In the genomic region with DNA sequence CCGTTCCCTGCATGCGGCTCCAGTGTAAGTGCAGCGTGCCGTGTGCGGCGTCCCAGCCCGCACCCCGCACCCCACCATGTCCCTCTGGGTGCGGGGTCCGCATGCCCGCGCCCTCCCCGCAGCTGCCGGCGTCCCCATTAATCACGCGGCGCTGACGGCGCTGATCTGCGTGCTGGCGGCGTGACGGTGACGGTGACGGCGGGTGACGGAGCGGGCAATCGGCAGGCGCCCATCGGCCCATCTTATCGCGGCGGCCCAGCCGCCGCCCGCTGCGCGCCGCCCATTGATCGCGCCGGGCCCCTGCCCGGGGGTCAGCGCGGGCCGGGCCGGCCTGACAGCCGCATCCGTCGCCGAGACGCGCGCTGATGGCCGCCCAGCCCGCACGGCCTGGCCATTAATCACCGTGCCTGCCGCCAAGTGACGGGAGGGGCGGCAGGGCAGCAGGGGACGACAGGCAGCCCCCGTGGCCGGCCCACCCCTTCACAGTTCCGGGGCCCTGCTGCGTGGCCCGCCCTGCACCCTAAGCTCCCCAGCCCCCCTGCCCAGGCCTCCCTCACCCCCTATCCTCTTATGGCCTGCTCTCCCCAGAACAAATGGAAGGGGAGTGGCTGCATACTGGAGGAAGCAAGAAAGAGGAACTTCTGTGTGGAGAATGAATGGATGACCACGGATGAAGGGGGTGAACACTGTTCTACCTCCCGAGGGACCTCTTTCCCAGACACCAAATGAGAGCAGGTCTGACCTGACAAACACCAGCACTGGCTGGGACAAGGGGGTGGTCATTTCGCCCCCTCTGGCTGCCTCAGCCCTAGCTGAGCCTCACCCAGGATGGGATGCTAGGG, we compare ENCODE assay signal across 1 cellular context.
A peak's percentile ranks its signal among the peaks of the same experiment; 100 is the strongest.
TF ChIP-seq lines count a peak whose summit lies in the region.

No MANE protein-coding gene starts in this region.

TF ChIP-seq in K562, 482 proteins besides CTCF, POLR2A, EP300 and RAD21 (continued from another document and continues in another):
- TF ChIP-seq, protein P1, sequence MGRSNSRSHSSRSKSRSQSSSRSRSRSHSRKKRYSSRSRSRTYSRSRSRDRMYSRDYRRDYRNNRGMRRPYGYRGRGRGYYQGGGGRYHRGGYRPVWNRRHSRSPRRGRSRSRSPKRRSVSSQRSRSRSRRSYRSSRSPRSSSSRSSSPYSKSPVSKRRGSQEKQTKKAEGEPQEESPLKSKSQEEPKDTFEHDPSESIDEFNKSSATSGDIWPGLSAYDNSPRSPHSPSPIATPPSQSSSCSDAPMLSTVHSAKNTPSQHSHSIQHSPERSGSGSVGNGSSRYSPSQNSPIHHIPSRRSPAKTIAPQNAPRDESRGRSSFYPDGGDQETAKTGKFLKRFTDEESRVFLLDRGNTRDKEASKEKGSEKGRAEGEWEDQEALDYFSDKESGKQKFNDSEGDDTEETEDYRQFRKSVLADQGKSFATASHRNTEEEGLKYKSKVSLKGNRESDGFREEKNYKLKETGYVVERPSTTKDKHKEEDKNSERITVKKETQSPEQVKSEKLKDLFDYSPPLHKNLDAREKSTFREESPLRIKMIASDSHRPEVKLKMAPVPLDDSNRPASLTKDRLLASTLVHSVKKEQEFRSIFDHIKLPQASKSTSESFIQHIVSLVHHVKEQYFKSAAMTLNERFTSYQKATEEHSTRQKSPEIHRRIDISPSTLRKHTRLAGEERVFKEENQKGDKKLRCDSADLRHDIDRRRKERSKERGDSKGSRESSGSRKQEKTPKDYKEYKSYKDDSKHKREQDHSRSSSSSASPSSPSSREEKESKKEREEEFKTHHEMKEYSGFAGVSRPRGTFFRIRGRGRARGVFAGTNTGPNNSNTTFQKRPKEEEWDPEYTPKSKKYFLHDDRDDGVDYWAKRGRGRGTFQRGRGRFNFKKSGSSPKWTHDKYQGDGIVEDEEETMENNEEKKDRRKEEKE (IDR thresholded peaks at IDR 0.05; ENCODE audit: borderline replicate concordance in 1 of 2, control insufficient read depth in 1 of 2, low read depth in 2 of 2, low read length in 1 of 2) = no peak
- TF ChIP-seq, protein P2, sequence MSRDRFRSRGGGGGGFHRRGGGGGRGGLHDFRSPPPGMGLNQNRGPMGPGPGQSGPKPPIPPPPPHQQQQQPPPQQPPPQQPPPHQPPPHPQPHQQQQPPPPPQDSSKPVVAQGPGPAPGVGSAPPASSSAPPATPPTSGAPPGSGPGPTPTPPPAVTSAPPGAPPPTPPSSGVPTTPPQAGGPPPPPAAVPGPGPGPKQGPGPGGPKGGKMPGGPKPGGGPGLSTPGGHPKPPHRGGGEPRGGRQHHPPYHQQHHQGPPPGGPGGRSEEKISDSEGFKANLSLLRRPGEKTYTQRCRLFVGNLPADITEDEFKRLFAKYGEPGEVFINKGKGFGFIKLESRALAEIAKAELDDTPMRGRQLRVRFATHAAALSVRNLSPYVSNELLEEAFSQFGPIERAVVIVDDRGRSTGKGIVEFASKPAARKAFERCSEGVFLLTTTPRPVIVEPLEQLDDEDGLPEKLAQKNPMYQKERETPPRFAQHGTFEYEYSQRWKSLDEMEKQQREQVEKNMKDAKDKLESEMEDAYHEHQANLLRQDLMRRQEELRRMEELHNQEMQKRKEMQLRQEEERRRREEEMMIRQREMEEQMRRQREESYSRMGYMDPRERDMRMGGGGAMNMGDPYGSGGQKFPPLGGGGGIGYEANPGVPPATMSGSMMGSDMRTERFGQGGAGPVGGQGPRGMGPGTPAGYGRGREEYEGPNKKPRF (IDR thresholded peaks at IDR 0.05; ENCODE audit: low read depth, low read length) = no peak
- TF ChIP-seq, protein P3, sequence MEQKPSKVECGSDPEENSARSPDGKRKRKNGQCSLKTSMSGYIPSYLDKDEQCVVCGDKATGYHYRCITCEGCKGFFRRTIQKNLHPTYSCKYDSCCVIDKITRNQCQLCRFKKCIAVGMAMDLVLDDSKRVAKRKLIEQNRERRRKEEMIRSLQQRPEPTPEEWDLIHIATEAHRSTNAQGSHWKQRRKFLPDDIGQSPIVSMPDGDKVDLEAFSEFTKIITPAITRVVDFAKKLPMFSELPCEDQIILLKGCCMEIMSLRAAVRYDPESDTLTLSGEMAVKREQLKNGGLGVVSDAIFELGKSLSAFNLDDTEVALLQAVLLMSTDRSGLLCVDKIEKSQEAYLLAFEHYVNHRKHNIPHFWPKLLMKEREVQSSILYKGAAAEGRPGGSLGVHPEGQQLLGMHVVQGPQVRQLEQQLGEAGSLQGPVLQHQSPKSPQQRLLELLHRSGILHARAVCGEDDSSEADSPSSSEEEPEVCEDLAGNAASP (IDR thresholded peaks at IDR 0.05) = no peak
- TF ChIP-seq RUNX1 (IDR thresholded peaks at IDR 0.05; ENCODE audit: low read depth) (no peak), ZNF197 (CRISPR knock-in tag; IDR thresholded peaks at IDR 0.05; ENCODE audit: low read depth) (no peak), MYC (IDR thresholded peaks at IDR 0.05; ENCODE audit: low read depth, low read length) (peak; percentile 80), MYC (CRISPR knock-in tag; IDR thresholded peaks at IDR 0.05; ENCODE audit: borderline replicate concordance, low read depth) (no peak), XRCC4 (IDR thresholded peaks at IDR 0.05; ENCODE audit: extremely low read depth, insufficient read depth, insufficient read length) (no peak), ZNF551 (CRISPR knock-in tag; IDR thresholded peaks at IDR 0.05) (no peak), TRIM24 (IDR thresholded peaks at IDR 0.05) (no peak), ZNF175 (CRISPR knock-in tag; IDR thresholded peaks at IDR 0.05; ENCODE audit: low read depth) (peak; percentile 62; the same call in 1 of the 2 replicates), NR2C2 (CRISPR knock-in tag; IDR thresholded peaks at IDR 0.05) (no peak), NR2C2 (tag; IDR thresholded peaks at IDR 0.05) (peak; percentile 76), ZNF830 (CRISPR knock-in tag; IDR thresholded peaks at IDR 0.05) (no peak), HMG20B (CRISPR knock-in tag; IDR thresholded peaks at IDR 0.05) (no peak), POLR2B (IDR thresholded peaks at IDR 0.05; ENCODE audit: low read depth, partially characterized antibody) (no peak), ZNF12 (CRISPR knock-in tag; IDR thresholded peaks at IDR 0.05) (no peak), TEAD2 (tag; IDR thresholded peaks at IDR 0.05) (no peak), ZNF239 (CRISPR knock-in tag; IDR thresholded peaks at IDR 0.05) (no peak), MCM5 (IDR thresholded peaks at IDR 0.05; ENCODE audit: low read depth) (no peak), MIER1 (IDR thresholded peaks at IDR 0.05; ENCODE audit: low read depth) (no peak), MED1 (CRISPR knock-in tag; IDR thresholded peaks at IDR 0.05; ENCODE audit: borderline replicate concordance) (no peak), ERF (CRISPR knock-in tag; IDR thresholded peaks at IDR 0.05) (peak; percentile 46; the same call in 1 of the 2 replicates), SRSF9 (IDR thresholded peaks at IDR 0.05; ENCODE audit: borderline replicate concordance, low read depth, low read length) (no peak), MCM7 (IDR thresholded peaks at IDR 0.05) (no peak), EGR1 (conservative IDR thresholded peaks at IDR 0.05) (0 out of 2 replicates have a peak, but pooled peaks have one; percentile 31)
- TF ChIP-seq, protein P4, sequence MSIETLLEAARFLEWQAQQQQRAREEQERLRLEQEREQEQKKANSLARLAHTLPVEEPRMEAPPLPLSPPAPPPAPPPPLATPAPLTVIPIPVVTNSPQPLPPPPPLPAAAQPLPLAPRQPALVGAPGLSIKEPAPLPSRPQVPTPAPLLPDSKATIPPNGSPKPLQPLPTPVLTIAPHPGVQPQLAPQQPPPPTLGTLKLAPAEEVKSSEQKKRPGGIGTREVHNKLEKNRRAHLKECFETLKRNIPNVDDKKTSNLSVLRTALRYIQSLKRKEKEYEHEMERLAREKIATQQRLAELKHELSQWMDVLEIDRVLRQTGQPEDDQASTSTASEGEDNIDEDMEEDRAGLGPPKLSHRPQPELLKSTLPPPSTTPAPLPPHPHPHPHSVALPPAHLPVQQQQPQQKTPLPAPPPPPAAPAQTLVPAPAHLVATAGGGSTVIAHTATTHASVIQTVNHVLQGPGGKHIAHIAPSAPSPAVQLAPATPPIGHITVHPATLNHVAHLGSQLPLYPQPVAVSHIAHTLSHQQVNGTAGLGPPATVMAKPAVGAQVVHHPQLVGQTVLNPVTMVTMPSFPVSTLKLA (conservative IDR thresholded peaks at IDR 0.05) = peak; percentile 30 to 85; a peak in 3 of 4 replicates
- TF ChIP-seq, protein P5, sequence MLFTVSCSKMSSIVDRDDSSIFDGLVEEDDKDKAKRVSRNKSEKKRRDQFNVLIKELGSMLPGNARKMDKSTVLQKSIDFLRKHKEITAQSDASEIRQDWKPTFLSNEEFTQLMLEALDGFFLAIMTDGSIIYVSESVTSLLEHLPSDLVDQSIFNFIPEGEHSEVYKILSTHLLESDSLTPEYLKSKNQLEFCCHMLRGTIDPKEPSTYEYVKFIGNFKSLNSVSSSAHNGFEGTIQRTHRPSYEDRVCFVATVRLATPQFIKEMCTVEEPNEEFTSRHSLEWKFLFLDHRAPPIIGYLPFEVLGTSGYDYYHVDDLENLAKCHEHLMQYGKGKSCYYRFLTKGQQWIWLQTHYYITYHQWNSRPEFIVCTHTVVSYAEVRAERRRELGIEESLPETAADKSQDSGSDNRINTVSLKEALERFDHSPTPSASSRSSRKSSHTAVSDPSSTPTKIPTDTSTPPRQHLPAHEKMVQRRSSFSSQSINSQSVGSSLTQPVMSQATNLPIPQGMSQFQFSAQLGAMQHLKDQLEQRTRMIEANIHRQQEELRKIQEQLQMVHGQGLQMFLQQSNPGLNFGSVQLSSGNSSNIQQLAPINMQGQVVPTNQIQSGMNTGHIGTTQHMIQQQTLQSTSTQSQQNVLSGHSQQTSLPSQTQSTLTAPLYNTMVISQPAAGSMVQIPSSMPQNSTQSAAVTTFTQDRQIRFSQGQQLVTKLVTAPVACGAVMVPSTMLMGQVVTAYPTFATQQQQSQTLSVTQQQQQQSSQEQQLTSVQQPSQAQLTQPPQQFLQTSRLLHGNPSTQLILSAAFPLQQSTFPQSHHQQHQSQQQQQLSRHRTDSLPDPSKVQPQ (CRISPR knock-in tag; IDR thresholded peaks at IDR 0.05; ENCODE audit: borderline replicate concordance) = no peak
- TF ChIP-seq, protein P6, sequence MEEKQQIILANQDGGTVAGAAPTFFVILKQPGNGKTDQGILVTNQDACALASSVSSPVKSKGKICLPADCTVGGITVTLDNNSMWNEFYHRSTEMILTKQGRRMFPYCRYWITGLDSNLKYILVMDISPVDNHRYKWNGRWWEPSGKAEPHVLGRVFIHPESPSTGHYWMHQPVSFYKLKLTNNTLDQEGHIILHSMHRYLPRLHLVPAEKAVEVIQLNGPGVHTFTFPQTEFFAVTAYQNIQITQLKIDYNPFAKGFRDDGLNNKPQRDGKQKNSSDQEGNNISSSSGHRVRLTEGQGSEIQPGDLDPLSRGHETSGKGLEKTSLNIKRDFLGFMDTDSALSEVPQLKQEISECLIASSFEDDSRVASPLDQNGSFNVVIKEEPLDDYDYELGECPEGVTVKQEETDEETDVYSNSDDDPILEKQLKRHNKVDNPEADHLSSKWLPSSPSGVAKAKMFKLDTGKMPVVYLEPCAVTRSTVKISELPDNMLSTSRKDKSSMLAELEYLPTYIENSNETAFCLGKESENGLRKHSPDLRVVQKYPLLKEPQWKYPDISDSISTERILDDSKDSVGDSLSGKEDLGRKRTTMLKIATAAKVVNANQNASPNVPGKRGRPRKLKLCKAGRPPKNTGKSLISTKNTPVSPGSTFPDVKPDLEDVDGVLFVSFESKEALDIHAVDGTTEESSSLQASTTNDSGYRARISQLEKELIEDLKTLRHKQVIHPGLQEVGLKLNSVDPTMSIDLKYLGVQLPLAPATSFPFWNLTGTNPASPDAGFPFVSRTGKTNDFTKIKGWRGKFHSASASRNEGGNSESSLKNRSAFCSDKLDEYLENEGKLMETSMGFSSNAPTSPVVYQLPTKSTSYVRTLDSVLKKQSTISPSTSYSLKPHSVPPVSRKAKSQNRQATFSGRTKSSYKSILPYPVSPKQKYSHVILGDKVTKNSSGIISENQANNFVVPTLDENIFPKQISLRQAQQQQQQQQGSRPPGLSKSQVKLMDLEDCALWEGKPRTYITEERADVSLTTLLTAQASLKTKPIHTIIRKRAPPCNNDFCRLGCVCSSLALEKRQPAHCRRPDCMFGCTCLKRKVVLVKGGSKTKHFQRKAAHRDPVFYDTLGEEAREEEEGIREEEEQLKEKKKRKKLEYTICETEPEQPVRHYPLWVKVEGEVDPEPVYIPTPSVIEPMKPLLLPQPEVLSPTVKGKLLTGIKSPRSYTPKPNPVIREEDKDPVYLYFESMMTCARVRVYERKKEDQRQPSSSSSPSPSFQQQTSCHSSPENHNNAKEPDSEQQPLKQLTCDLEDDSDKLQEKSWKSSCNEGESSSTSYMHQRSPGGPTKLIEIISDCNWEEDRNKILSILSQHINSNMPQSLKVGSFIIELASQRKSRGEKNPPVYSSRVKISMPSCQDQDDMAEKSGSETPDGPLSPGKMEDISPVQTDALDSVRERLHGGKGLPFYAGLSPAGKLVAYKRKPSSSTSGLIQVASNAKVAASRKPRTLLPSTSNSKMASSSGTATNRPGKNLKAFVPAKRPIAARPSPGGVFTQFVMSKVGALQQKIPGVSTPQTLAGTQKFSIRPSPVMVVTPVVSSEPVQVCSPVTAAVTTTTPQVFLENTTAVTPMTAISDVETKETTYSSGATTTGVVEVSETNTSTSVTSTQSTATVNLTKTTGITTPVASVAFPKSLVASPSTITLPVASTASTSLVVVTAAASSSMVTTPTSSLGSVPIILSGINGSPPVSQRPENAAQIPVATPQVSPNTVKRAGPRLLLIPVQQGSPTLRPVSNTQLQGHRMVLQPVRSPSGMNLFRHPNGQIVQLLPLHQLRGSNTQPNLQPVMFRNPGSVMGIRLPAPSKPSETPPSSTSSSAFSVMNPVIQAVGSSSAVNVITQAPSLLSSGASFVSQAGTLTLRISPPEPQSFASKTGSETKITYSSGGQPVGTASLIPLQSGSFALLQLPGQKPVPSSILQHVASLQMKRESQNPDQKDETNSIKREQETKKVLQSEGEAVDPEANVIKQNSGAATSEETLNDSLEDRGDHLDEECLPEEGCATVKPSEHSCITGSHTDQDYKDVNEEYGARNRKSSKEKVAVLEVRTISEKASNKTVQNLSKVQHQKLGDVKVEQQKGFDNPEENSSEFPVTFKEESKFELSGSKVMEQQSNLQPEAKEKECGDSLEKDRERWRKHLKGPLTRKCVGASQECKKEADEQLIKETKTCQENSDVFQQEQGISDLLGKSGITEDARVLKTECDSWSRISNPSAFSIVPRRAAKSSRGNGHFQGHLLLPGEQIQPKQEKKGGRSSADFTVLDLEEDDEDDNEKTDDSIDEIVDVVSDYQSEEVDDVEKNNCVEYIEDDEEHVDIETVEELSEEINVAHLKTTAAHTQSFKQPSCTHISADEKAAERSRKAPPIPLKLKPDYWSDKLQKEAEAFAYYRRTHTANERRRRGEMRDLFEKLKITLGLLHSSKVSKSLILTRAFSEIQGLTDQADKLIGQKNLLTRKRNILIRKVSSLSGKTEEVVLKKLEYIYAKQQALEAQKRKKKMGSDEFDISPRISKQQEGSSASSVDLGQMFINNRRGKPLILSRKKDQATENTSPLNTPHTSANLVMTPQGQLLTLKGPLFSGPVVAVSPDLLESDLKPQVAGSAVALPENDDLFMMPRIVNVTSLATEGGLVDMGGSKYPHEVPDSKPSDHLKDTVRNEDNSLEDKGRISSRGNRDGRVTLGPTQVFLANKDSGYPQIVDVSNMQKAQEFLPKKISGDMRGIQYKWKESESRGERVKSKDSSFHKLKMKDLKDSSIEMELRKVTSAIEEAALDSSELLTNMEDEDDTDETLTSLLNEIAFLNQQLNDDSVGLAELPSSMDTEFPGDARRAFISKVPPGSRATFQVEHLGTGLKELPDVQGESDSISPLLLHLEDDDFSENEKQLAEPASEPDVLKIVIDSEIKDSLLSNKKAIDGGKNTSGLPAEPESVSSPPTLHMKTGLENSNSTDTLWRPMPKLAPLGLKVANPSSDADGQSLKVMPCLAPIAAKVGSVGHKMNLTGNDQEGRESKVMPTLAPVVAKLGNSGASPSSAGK (IDR thresholded peaks at IDR 0.05) = peak; percentile 72
